Comparison of ENCODE assay signal across 8 cellular contexts in genomic region chr16:74296120-74296464, GRCh38. TPM values are rescaled to one million over a fixed set of nuclear protein-coding genes. Genes with fewer than 3 reads are reported as not detected.
A peak's percentile ranks its signal among the peaks of the same experiment; 100 is the strongest.
DNase-seq lines count a peak whose midpoint lies in the region; ATAC-seq and TF ChIP-seq lines count a peak whose summit lies in the region.

No MANE protein-coding gene starts in this region.

- no peak for TF ChIP-seq RAD21 in IMR-90 (IDR thresholded peaks at IDR 0.05; ENCODE audit: low read length)

- 0% methylated on average over 3 of the region's 10 CpGs; no CpG with 5 or more reads in 1 of the 2 experiments for WGBS in IMR-90 (ENCODE audit: extremely low coverage in 2 of 2, insufficient read length in 1 of 2), 2 experiments
- 0% methylated on average over 10 of the region's 10 CpGs for WGBS in right lobe of liver (ENCODE audit: insufficient coverage, low coverage, low lambda C conversion rate, missing lambda C conversion rate)

- H3K4me1 Mint-ChIP-seq in CD4-positive, alpha-beta memory T cell: peaks cover 10 to 48% (median 30%) of the 10 kb centered on the region in 4 donors

- H2AK5ac ChIP-seq in IMR-90 (ENCODE audit: low read depth, low read length): no peak overlapping the region

- peaks cover 0 to 7% (median 0%) of the 10 kb centered on the region in 8 donors for H3K9me3 Mint-ChIP-seq in CD4-positive, alpha-beta memory T cell

- H3K36me3 ChIP-seq in CD4-positive, alpha-beta memory T cell (ENCODE audit: insufficient read depth, low read length): peaks cover 15% of the 10 kb centered on the region
- H3K36me3 ChIP-seq in IMR-90 (ENCODE audit: control insufficient read depth, insufficient read depth, low read length) (peaks cover 13% of the 10 kb centered on the region), right lobe of liver (peaks cover 0 to 20% (median 8%) of the 10 kb centered on the region in 4 donors), upper lobe of right lung (peaks cover 30% of the 10 kb centered on the region)

- peaks cover 14 to 35% of the 10 kb centered on the region in 2 donors for H3K36me3 Mint-ChIP-seq in CD4-positive, alpha-beta memory T cell

- BruUV-seq in IMR-90 (replicated peaks; lab: Mats Ljungman, UMichigan): TSS peak; percentile 54

- H3K56ac ChIP-seq in IMR-90 (ENCODE audit: extremely low read depth, insufficient read depth, low read length): peak overlapping the region; percentile 47

- no peaks in the 10 kb centered on the region for H3K9me1 ChIP-seq in IMR-90 (ENCODE audit: insufficient read depth, low read length)

- H2BK15ac ChIP-seq in IMR-90 (ENCODE audit: low read depth, low read length): no peak overlapping the region

- no peaks in the 10 kb centered on the region for H3K9me3 ChIP-seq in CD4-positive, alpha-beta memory T cell (ENCODE audit: control insufficient read depth in 1 of 2, low read length in 2 of 2)
- H3K9me3 ChIP-seq in IMR-90 (ENCODE audit: control insufficient read depth, insufficient read depth, low read length) (peaks cover 9% of the 10 kb centered on the region), right lobe of liver (no peaks in the 10 kb centered on the region), upper lobe of right lung (peaks cover 12% of the 10 kb centered on the region)

- H2BK20ac ChIP-seq in IMR-90 (ENCODE audit: low read depth, low read length): no peak overlapping the region

- DNase-seq in CD4-positive, alpha-beta memory T cell: no peak
- DNase-seq in IMR-90 (no peak), astrocyte of the cerebellum (ENCODE audit: low read depth) (no peak), right lobe of liver (no peak), upper lobe of right lung (no peak), HK-2 (ENCODE audit: unreplicated experiment) (no peak)

- H2AFZ ChIP-seq in IMR-90 (replicated peaks; ENCODE audit: low read length, poor library complexity): peak overlapping the region; percentile 51

- H3K27me3 ChIP-seq in CD4-positive, alpha-beta memory T cell (ENCODE audit: insufficient read depth, low read length): no peaks in the 10 kb centered on the region
- H3K27me3 ChIP-seq in IMR-90 (ENCODE audit: control insufficient read depth, insufficient read depth, low read length) (no peaks in the 10 kb centered on the region), right lobe of liver (no peaks in the 10 kb centered on the region), upper lobe of right lung (no peaks in the 10 kb centered on the region)

- no peak overlapping the region; the same call in 1 of the 2 replicates for H3K18ac ChIP-seq in IMR-90 (ENCODE audit: low read depth, low read length)

- H3K9ac ChIP-seq in IMR-90 (ENCODE audit: low read depth, low read length): peak overlapping the region; percentile 76

- H2BK5ac ChIP-seq in IMR-90 (ENCODE audit: low read depth, low read length, poor library complexity, severe bottlenecking): peak overlapping the region; percentile 60

- peak overlapping the region; percentile 83 for H4K5ac ChIP-seq in IMR-90 (ENCODE audit: low read depth, low read length)

- H4K91ac ChIP-seq in IMR-90 (ENCODE audit: insufficient read depth, low read depth, low read length): peak overlapping the region; percentile 41; the same call in 1 of the 2 replicates

- peak overlapping the region; percentile 96 for H3K4me2 ChIP-seq in IMR-90 (ENCODE audit: low read depth, low read length)

- peak overlapping the region; percentile 69 for H3K14ac ChIP-seq in IMR-90 (replicated peaks; ENCODE audit: low read depth, low read length)

- peak overlapping the region; percentile 57; the same call in 1 of the 2 replicates for H3K4ac ChIP-seq in IMR-90 (ENCODE audit: low read depth, low read length)

- in situ Hi-C loops in IMR-90 (cut with MboI; ENCODE audit: low sequenced_read_pairs): loop anchor here (25.0 kb wide), 1 partner anchor 1234 kb away; no protein-coding TSS in a partner anchor
- in situ Hi-C loops in astrocyte of the cerebellum (cut with HindIII; ENCODE audit: low sequenced_read_pairs): no loop called here

- TF ChIP-seq CTCF in IMR-90 (conservative IDR thresholded peaks at IDR 0.05; ENCODE audit: low read depth, low read length): no peak
- TF ChIP-seq CTCF in astrocyte of the cerebellum (IDR thresholded peaks at IDR 0.05; ENCODE audit: low read depth, low read length, missing control alignments): no peak
- no peak for TF ChIP-seq CTCF in right lobe of liver (IDR thresholded peaks at IDR 0.05)
- no peak for TF ChIP-seq CTCF in upper lobe of right lung (IDR thresholded peaks at IDR 0.05)

- no peaks in the 10 kb centered on the region for H3K27me3 Mint-ChIP-seq in CD4-positive, alpha-beta memory T cell

- peak overlapping the region; percentile 43 to 88 for H3K4me3 ChIP-seq in CD4-positive, alpha-beta memory T cell (ENCODE audit: low read length in 2 of 2)
- H3K4me3 ChIP-seq in IMR-90 (ENCODE audit: insufficient read depth, low read depth, low read length) (peak overlapping the region; percentile 81), astrocyte of the cerebellum (ENCODE audit: low read depth, low read length) (peak overlapping the region; percentile 97), right lobe of liver (peak overlapping the region; percentile 75 to 98 (median 84)), upper lobe of right lung (peak overlapping the region; percentile 95)

- POLR2A ChIA-PET in CD4-positive, alpha-beta memory T cell (lab: Charles Lee; ENCODE audit: partially characterized antibody): interaction anchor here (0.5 to 1.2 kb wide), 2 partner anchors 72 to 355 kb away, joined by 3 to 7 read pairs; no protein-coding TSS in a partner anchor
- POLR2A ChIA-PET in IMR-90 (lab: Charles Lee; ENCODE audit: unreplicated experiment): no interaction called here

- H3K79me1 ChIP-seq in IMR-90 (ENCODE audit: low read depth in 1 of 2, low read length in 2 of 2): peaks cover 0 to 24% of the 10 kb centered on the region in 2 experiments; a peak in 3 of 4 replicates

- H3K27ac ChIP-seq in CD4-positive, alpha-beta memory T cell (ENCODE audit: low read depth, low read length): peak overlapping the region; percentile 91
- peak overlapping the region; percentile 86; the same call in 1 of the 2 replicates for H3K27ac ChIP-seq in IMR-90 (ENCODE audit: insufficient read depth, low read length)
- peak overlapping the region; percentile 83 to 95 (median 91) for H3K27ac ChIP-seq in right lobe of liver
- peak overlapping the region; percentile 85 for H3K27ac ChIP-seq in upper lobe of right lung

- peaks cover 34% of the 10 kb centered on the region for H3K4me1 ChIP-seq in CD4-positive, alpha-beta memory T cell (ENCODE audit: insufficient read depth, low read length)
- H3K4me1 ChIP-seq in IMR-90 (ENCODE audit: control insufficient read depth, insufficient read depth, low read length): peaks cover 4% of the 10 kb centered on the region; the same call in 1 of the 2 replicates
- H3K4me1 ChIP-seq in right lobe of liver: peaks cover 0 to 22% (median 10%) of the 10 kb centered on the region in 4 donors
- peaks cover 26% of the 10 kb centered on the region for H3K4me1 ChIP-seq in upper lobe of right lung

- ATAC-seq in GM19467 (IDR thresholded peaks at IDR 0.05; ENCODE audit: unreplicated experiment) (peak; percentile 7), IMR-90 (ENCODE audit: low read depth) (no peak), right lobe of liver (peak in 3 of 4 donors; percentile 0 to 6 (median 1)), upper lobe of right lung (peak; percentile 1), HG02571 (IDR thresholded peaks at IDR 0.05; ENCODE audit: unreplicated experiment) (no peak)

- H4K20me1 ChIP-seq in IMR-90 (ENCODE audit: insufficient read depth, low read length): peaks cover 15% of the 10 kb centered on the region; the same call in 1 of the 2 replicates

- TF ChIP-seq POLR2A in IMR-90 (IDR thresholded peaks at IDR 0.05; ENCODE audit: low read depth, low read length): no peak
- no peak for TF ChIP-seq POLR2A in right lobe of liver (IDR thresholded peaks at IDR 0.05)

- H3K27ac Mint-ChIP-seq in CD4-positive, alpha-beta memory T cell: peak overlapping the region; percentile 89 to 98 (median 96)

- peak overlapping the region; percentile 66 for H3K23ac ChIP-seq in IMR-90 (ENCODE audit: low read depth, low read length)

- dilution Hi-C loops in IMR-90 (cut with HindIII; ENCODE audit: low sequenced_read_pairs, unreplicated experiment): no loop called here

- H4K8ac ChIP-seq in IMR-90 (ENCODE audit: low read depth in 2 of 2, low read length in 2 of 2): peak overlapping the region; percentile 86 to 98

- H2BK120ac ChIP-seq in IMR-90 (ENCODE audit: low read depth, low read length): no peak overlapping the region

- intact Hi-C loops in CD4-positive, alpha-beta memory T cell (cut with micrococcal nuclease): loop anchor here (1.0 to 10.0 kb wide), 7 partner anchors 311 to 1631 kb away; partner anchors contain the start of genes ADAT1, GLG1, KARS1 and RFWD3
- intact Hi-C loops in IMR-90 (cut with micrococcal nuclease) (loop anchor here (10.0 kb wide), 1 partner anchor 1511 kb away; no protein-coding TSS in a partner anchor), right lobe of liver (cut with DNase I) (no loop called here), upper lobe of right lung (cut with DNase I) (no loop called here)

- CTCF ChIA-PET in CD4-positive, alpha-beta memory T cell (lab: Charles Lee; ENCODE audit: partially characterized antibody): interaction anchor here (3.6 kb wide), 1 partner anchor 13 kb away, joined by 21 read pairs; no protein-coding TSS in a partner anchor
- CTCF ChIA-PET in IMR-90 (lab: Yijun Ruan, JAX): no interaction called here

- H2AK9ac ChIP-seq in IMR-90 (replicated peaks; ENCODE audit: low read depth, low read length, poor library complexity): no peak overlapping the region

- peak overlapping the region; percentile 86 to 98 (median 92) for H3K4me3 Mint-ChIP-seq in CD4-positive, alpha-beta memory T cell

TF ChIP-seq in IMR-90, 13 proteins besides CTCF, POLR2A, EP300 and RAD21 (continues in another document):
- TF ChIP-seq MAZ (IDR thresholded peaks at IDR 0.05; ENCODE audit: borderline replicate concordance, low read depth, low read length) (no peak), BHLHE40 (IDR thresholded peaks at IDR 0.05; ENCODE audit: low read depth, low read length) (no peak), USF2 (IDR thresholded peaks at IDR 0.05; ENCODE audit: low read depth, low read length) (no peak), MXI1 (IDR thresholded peaks at IDR 0.05; ENCODE audit: borderline replicate concordance, low read depth, low read length) (no peak)

RNA-seq across cellular contexts. Expression of gene PSMD7, which starts 0.5 kb away (rescaled TPM):
- total RNA-seq in CD4-positive, alpha-beta memory T cell: 10 to 100 TPM; 67.0 to 68.6 TPM
- polyA plus RNA-seq in CD4-positive, alpha-beta memory T cell: 100 to 1,000 TPM; 111 to 142 TPM
- total RNA-seq in IMR-90 (2012; rRNA removed): 80.8 and 124 TPM in 2 replicates
- 94.2 and 98.3 TPM in 2 replicates for polyA plus RNA-seq in IMR-90 (2012; rRNA removed)
- 30.9 and 50.1 TPM in 2 replicates for polyA plus RNA-seq in IMR-90 (2012; cell fraction: cytosol; rRNA removed)
- 19.5 and 64.5 TPM in 2 replicates for polyA plus RNA-seq in IMR-90 (2012; cell fraction: nucleus; rRNA removed; ENCODE audit: low replicate concordance)
- 10 to 100 TPM; 39.2 to 53.3 (median 45.2) TPM for total RNA-seq in right lobe of liver
- total RNA-seq in upper lobe of right lung: 59.7 TPM

Comparison
In these comparisons a context has a peak if more than half of its experiments do, and no peak if none do; other contexts are left out.
1. ATAC-seq: peak in GM19467 (single experiment), right lobe of liver (3 of 4) and upper lobe of right lung (single experiment); none in IMR-90 (single experiment) and HG02571 (single experiment).
2. intact Hi-C loops: an anchor here in CD4-positive, alpha-beta memory T cell (1.0 to 10.0 kb wide) and IMR-90 (10.0 kb wide); none called in right lobe of liver and upper lobe of right lung.
3. Peak in every context shown above with its lines, with median percentiles within 50 percentile points of each other: H3K27ac ChIP-seq and H3K4me3 ChIP-seq.